ENCODE assay signal across 23 cellular contexts in genomic region chr11:109196016-109196415, GRCh38.
"Had no signal": no experiment of that assay in that cellular context is flagged by ENCODE, and none has a peak within 500 bp of the region (broad histone marks: within the 10 kb centered on the region; RNA-seq: fewer than 3 reads in every experiment).

No MANE protein-coding gene starts in this region.

- DNase-seq: activated CD4-positive, alpha-beta T cell treated with anti-CD3 and anti-CD28 coated beads, Interleukin-2, amount 10 ng/mL, durations not matched to agents 7 days and 5 days; activated CD8-positive, alpha-beta memory T cell treated with anti-CD3 and anti-CD28 coated beads, Interleukin-2, amount 10 ng/mL, durations not matched to agents 7 days and 5 days; activated CD8-positive, alpha-beta T cell treated with anti-CD3 and anti-CD28 coated beads for 36 hours; activated gamma-delta T cell treated with Interleukin-2 at 50 U/mL for 16 hours; aorta; cerebellar nuclear complex; cortex of kidney; foreskin melanocyte; lower lobe of right lung; naive B cell; nucleus accumbens; retina; stimulated activated CD4-positive, alpha-beta T cell treated with anti-CD3 and anti-CD28 coated beads, Interleukin-12 subunit alpha, Interleukin-12 subunit beta, amount 100 ng/mL, for 4 hours; stimulated activated CD4-positive, alpha-beta T cell treated with anti-CD3 and anti-CD28 coated beads, Interleukin-4, amount 100 ng/mL, for 4 hours; substantia nigra; tibial artery had no signal

- H3K27ac ChIP-seq: breast epithelium, lower lobe of right lung, tibial artery, VCaP had no signal

- H3K27me3 Mint-ChIP-seq: activated CD4-positive, alpha-beta T cell treated with anti-CD3 and anti-CD28 coated beads, Interleukin-2, amount 10 ng/mL, durations not matched to agents 7 days and 5 days; activated CD8-positive, alpha-beta memory T cell treated with anti-CD3 and anti-CD28 coated beads, Interleukin-2, amount 10 ng/mL, durations not matched to agents 7 days and 5 days; activated CD8-positive, alpha-beta T cell treated with anti-CD3 and anti-CD28 coated beads for 36 hours; naive B cell; stimulated activated naive CD8-positive, alpha-beta T cell treated with anti-CD3 and anti-CD28 coated beads, Interleukin-15, Interleukin-2, amounts not matched to agents 100 ng/mL and 50 ng/mL, for 24 hours had no signal

- H3K4me3 ChIP-seq: breast epithelium, lower lobe of right lung, tibial artery had no signal

- H3K27me3 ChIP-seq: breast epithelium, tibial artery had no signal

- H3K4me3 Mint-ChIP-seq: activated CD4-positive, alpha-beta T cell treated with anti-CD3 and anti-CD28 coated beads, Interleukin-2, amount 10 ng/mL, durations not matched to agents 7 days and 5 days; activated CD8-positive, alpha-beta memory T cell treated with anti-CD3 and anti-CD28 coated beads, Interleukin-2, amount 10 ng/mL, durations not matched to agents 7 days and 5 days; activated CD8-positive, alpha-beta T cell treated with anti-CD3 and anti-CD28 coated beads for 36 hours; activated T-helper 1 cell treated with anti-CD3 and anti-CD28 coated beads, Interleukin-12 subunit alpha, Interleukin-12 subunit beta, Interleukin-2, Interleukin-4 antibody, amounts not matched to agents 30 ng/mL and 10 ng/mL and 1 ng/mL, durations not matched to agents 14 hours and 24 hours and 36 hours; naive B cell; stimulated activated naive CD8-positive, alpha-beta T cell treated with anti-CD3 and anti-CD28 coated beads, Interleukin-15, Interleukin-2, amounts not matched to agents 100 ng/mL and 50 ng/mL, for 24 hours had no signal

- H3K27ac Mint-ChIP-seq: activated CD4-positive, alpha-beta T cell treated with anti-CD3 and anti-CD28 coated beads, Interleukin-2, amount 10 ng/mL, durations not matched to agents 7 days and 5 days; activated CD8-positive, alpha-beta memory T cell treated with anti-CD3 and anti-CD28 coated beads, Interleukin-2, amount 10 ng/mL, durations not matched to agents 7 days and 5 days; activated CD8-positive, alpha-beta T cell treated with anti-CD3 and anti-CD28 coated beads for 36 hours; activated naive CD4-positive, alpha-beta T cell treated with anti-CD3 and anti-CD28 coated beads, Interleukin-2, amount 50 U/mL, for 72 hours; activated T-helper 1 cell treated with anti-CD3 and anti-CD28 coated beads, Interleukin-12 subunit alpha, Interleukin-12 subunit beta, Interleukin-2, Interleukin-4 antibody, amounts not matched to agents 30 ng/mL and 10 ng/mL and 1 ng/mL, durations not matched to agents 14 hours and 24 hours and 36 hours; naive B cell; stimulated activated naive CD8-positive, alpha-beta T cell treated with anti-CD3 and anti-CD28 coated beads, Interleukin-15, Interleukin-2, amounts not matched to agents 100 ng/mL and 50 ng/mL, for 24 hours had no signal

- H3K36me3 Mint-ChIP-seq: activated CD8-positive, alpha-beta memory T cell treated with anti-CD3 and anti-CD28 coated beads, Interleukin-2, amount 10 ng/mL, durations not matched to agents 7 days and 5 days; naive B cell had no signal

- H3K9me3 Mint-ChIP-seq: activated CD4-positive, alpha-beta T cell treated with anti-CD3 and anti-CD28 coated beads, Interleukin-2, amount 10 ng/mL, durations not matched to agents 7 days and 5 days had no signal

- H3K36me3 ChIP-seq: breast epithelium, lower lobe of right lung, tibial artery had no signal

- H3K4me1 Mint-ChIP-seq: activated CD4-positive, alpha-beta T cell treated with anti-CD3 and anti-CD28 coated beads, Interleukin-2, amount 10 ng/mL, durations not matched to agents 7 days and 5 days; activated CD8-positive, alpha-beta memory T cell treated with anti-CD3 and anti-CD28 coated beads, Interleukin-2, amount 10 ng/mL, durations not matched to agents 7 days and 5 days; naive B cell had no signal

- ATAC-seq: activated CD4-positive, CD25-positive, alpha-beta regulatory T cell treated with anti-CD3 and anti-CD28 coated beads, Interleukin-2, amount 50 U/mL, for 24 hours; activated CD8-positive, alpha-beta memory T cell treated with anti-CD3 and anti-CD28 coated beads, Interleukin-2, amount 10 ng/mL, durations not matched to agents 7 days and 5 days; activated CD8-positive, alpha-beta T cell treated with anti-CD3 and anti-CD28 coated beads for 36 hours; activated naive CD4-positive, alpha-beta T cell treated with anti-CD3 and anti-CD28 coated beads, Interleukin-2, amount 50 U/mL, for 72 hours; left lobe of liver; lower lobe of right lung had no signal

- H3K4me1 ChIP-seq: breast epithelium, lower lobe of right lung had no signal
